ENCODE assay signal across 8 cellular contexts in genomic region chr1:183635606-183636333, GRCh38. TPM values are rescaled to one million over a fixed set of nuclear protein-coding genes. Genes with fewer than 3 reads are reported as not detected.
DNase-seq lines count a peak whose midpoint lies in the region; ATAC-seq and TF ChIP-seq lines count a peak whose summit lies in the region.

Gene ARPC5, minus strand, starts transcription at chr1:183635783. Its CDS starts 124 bp downstream, at chr1:183635659.

- H3K27ac ChIP-seq in caudate nucleus (ENCODE audit: low read depth, low read length) (peak within 1 kb of the TSS; percentile 93), spleen (peak within 1 kb of the TSS; percentile 89 to 99 (median 97))

- H3K27me3 ChIP-seq in spleen (replicated peaks in 1 of 7): no peaks in the 10 kb centered on the region

- H3K4me1 ChIP-seq in spleen: peaks cover 24 to 73% (median 47%) of the 10 kb centered on the region in 6 donors

- H3K9me3 Mint-ChIP-seq in activated B cell treated with CpG ODN at 0.5 μM for 24 hours (no peaks in the 10 kb centered on the region), immature natural killer cell (no peaks in the 10 kb centered on the region)

- H3K4me1 Mint-ChIP-seq in activated B cell treated with CpG ODN at 0.5 μM for 24 hours: peaks cover 46% of the 10 kb centered on the region
- peaks cover 47 to 57% of the 10 kb centered on the region in 2 donors for H3K4me1 Mint-ChIP-seq in immature natural killer cell

- DNase-seq in AG04449 (ENCODE audit: low read depth, low spot score) (peak; percentile 87), NCI-H345 (lab: John Stamatoyannopoulos, UW) (peak; percentile 97), activated B cell treated with CpG ODN at 0.5 μM for 24 hours (peak; percentile 95), caudate nucleus (lab: John Stamatoyannopoulos, UW) (peak; percentile 80 to 99 (median 96)), immature natural killer cell (peak; percentile 94 to 95 (median 95)), spleen (peak; percentile 99)

- H3K9me3 ChIP-seq in spleen: no peaks in the 10 kb centered on the region

- H3K27ac Mint-ChIP-seq in activated B cell treated with CpG ODN at 0.5 μM for 24 hours (peak within 1 kb of the TSS; percentile 100), immature natural killer cell (peak within 1 kb of the TSS; percentile 95 to 100 (median 98))

- peak; percentile 57 to 89 (median 84) for TF ChIP-seq POLR2A in spleen (IDR thresholded peaks at IDR 0.05)

- POLR2A ChIA-PET in AG04449 (lab: Yijun Ruan, JAX) (no interaction called here), activated B cell treated with CpG ODN at 0.5 μM for 24 hours (lab: Charles Lee) (interaction anchor here (0.6 to 3.3 kb wide), 14 partner anchors 26 to 416 kb away, joined by 3 to 47 read pairs (median 6); partner anchors contain the start of genes NCF2 and TSEN15)

- H3K36me3 Mint-ChIP-seq in activated B cell treated with CpG ODN at 0.5 μM for 24 hours (ENCODE audit: low read depth) (peaks cover 30% of the 10 kb centered on the region), immature natural killer cell (peaks cover 3 to 6% (median 3%) of the 10 kb centered on the region in 3 donors)

- peak within 1 kb of the TSS; percentile 100 for H3K4me3 Mint-ChIP-seq in activated B cell treated with CpG ODN at 0.5 μM for 24 hours
- H3K4me3 Mint-ChIP-seq in immature natural killer cell: peak within 1 kb of the TSS; percentile 98 to 100 (median 100)

- peaks cover 0 to 23% (median 5%) of the 10 kb centered on the region in 6 donors for H3K36me3 ChIP-seq in spleen

- 0 to 1% (median 0%) methylated on average over 34 to 65 of the region's 65 CpGs for WGBS in spleen, 5 donors

- H3K27me3 Mint-ChIP-seq in activated B cell treated with CpG ODN at 0.5 μM for 24 hours (no peaks in the 10 kb centered on the region), immature natural killer cell (ENCODE audit: low read depth in 3 of 3) (peaks cover 9 to 19% (median 13%) of the 10 kb centered on the region in 3 donors)

- TF ChIP-seq CTCF in AG04449 (IDR thresholded peaks at IDR 0.05; ENCODE audit: insufficient read depth, low read length, missing control alignments): no peak
- TF ChIP-seq CTCF in activated B cell treated with CpG ODN at 0.5 μM for 24 hours (IDR thresholded peaks at IDR 0.05): no peak
- TF ChIP-seq CTCF in spleen (IDR thresholded peaks at IDR 0.05 in 8 of 11, conservative IDR thresholded peaks at IDR 0.05 in 3 of 11): peak in 2 of 11 experiments; percentile 18 to 37

- H3K4me3 ChIP-seq in AG04449 (ENCODE audit: low read depth, low read length) (peak within 1 kb of the TSS; percentile 85), spleen (peak within 1 kb of the TSS; percentile 86 to 95 (median 90))

- intact Hi-C loops in activated B cell treated with CpG ODN at 0.5 μM for 24 hours (cut with micrococcal nuclease) (loop anchor here (1.0 to 10.0 kb wide), 7 partner anchors 163 to 1409 kb away; partner anchors contain the start of genes LAMC1, RNF2, SMG7 and TSEN15), spleen (cut with DNase I; ENCODE audit: low total_unique reads) (loop anchor here (5.0 kb wide), 1 partner anchor 163 kb away; the partner anchor contains the start of gene SMG7)

- CTCF ChIA-PET in AG04449 (lab: Yijun Ruan, JAX): no interaction called here
- CTCF ChIA-PET in activated B cell treated with CpG ODN at 0.5 μM for 24 hours (lab: Charles Lee): interaction anchor here (0.6 kb wide), 1 partner anchor 280 kb away, joined by 3 read pairs; no protein-coding TSS in a partner anchor

- peak; percentile 88 for ATAC-seq in GM18909 (IDR thresholded peaks at IDR 0.05; ENCODE audit: poor library complexity, unreplicated experiment)
- peak; percentile 83 for ATAC-seq in HG03175 (IDR thresholded peaks at IDR 0.05; ENCODE audit: unreplicated experiment)
- ATAC-seq in activated B cell treated with CpG ODN at 0.5 μM for 24 hours (ENCODE audit: low read depth): peak; percentile 89

RNA-seq across cellular contexts. Expression of gene ARPC5, which starts in this region (rescaled TPM):
- total RNA-seq in activated B cell treated with CpG ODN at 0.5 μM for 24 hours (193 and 224 TPM in 2 replicates), spleen (100 to 1,000 TPM; 141 to 221 (median 171) TPM)
- polyA plus RNA-seq in immature natural killer cell (100 to 1,000 TPM; 638 to 995 (median 763) TPM), spleen (100 to 1,000 TPM; 122 to 208 (median 190) TPM)

Comparison
In these comparisons a context has a peak if more than half of its experiments do, and no peak if none do; other contexts are left out.
1. Peak in every context shown above with its lines: DNase-seq, ATAC-seq, H3K4me3 ChIP-seq and H3K27ac ChIP-seq.